1 cellular context compared by ENCODE assay signal in genomic region chr19:55095260-55096060, GRCh38.
A peak's percentile ranks its signal among the peaks of the same experiment; 100 is the strongest.
TF ChIP-seq lines count a peak whose summit lies in the region.

No MANE protein-coding gene starts in this region.

TF ChIP-seq in H1, 55 proteins besides CTCF, POLR2A, EP300 and RAD21:
- TF ChIP-seq TEAD4 (IDR thresholded peaks at IDR 0.05; ENCODE audit: low read depth, low read length) (no peak), SRF (IDR thresholded peaks at IDR 0.05; ENCODE audit: low read depth, low read length) (0 out of 2 replicates have a peak, but pooled peaks have one; percentile 30), SIX5 (IDR thresholded peaks at IDR 0.05; ENCODE audit: low read depth, low read length) (peak; percentile 65)
TF ChIP-seq in H1: peak in this region for 2.
